26 cellular contexts compared by ENCODE assay signal in the genomic region with DNA sequence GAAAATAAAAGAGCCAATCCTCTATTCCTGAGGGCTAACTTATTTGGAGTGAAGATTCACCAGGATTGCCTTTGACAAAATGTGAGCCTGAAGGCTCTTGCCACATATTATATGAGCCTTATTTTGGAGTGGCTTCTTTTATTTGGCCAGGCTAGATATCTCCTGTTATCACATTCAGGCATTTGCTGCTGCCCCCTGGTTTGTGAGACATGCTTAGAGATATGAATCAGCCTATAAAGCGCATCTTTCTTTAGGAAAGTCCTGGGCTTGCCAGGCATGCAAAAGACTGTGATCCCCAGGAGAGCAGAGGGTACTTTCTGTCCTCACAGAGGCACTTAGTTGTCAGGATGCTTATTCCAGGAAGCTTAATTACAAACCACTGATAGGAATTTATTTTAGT.
"Had no signal": no experiment of that assay in that cellular context is flagged by ENCODE, and none has a peak within 500 bp of the region (broad histone marks: within the 10 kb centered on the region; RNA-seq: fewer than 3 reads in every experiment).

No MANE protein-coding gene starts in this region.

- H3K36me3 Mint-ChIP-seq: activated naive CD4-positive, alpha-beta T cell treated with anti-CD3 and anti-CD28 coated beads, Interleukin-2, amount 10 ng/mL, durations not matched to agents 7 days and 5 days; activated naive CD8-positive, alpha-beta T cell treated with anti-CD3 and anti-CD28 coated beads for 36 hours; T-cell had no signal

- H3K36me3 ChIP-seq: breast epithelium, MG63, SJSA1, WERI-Rb-1 had no signal

- H3K4me1 ChIP-seq: breast epithelium, SJSA1 had no signal

- H3K27me3 ChIP-seq: breast epithelium, MG63, SJSA1 had no signal

- ATAC-seq: activated CD4-positive, alpha-beta T cell treated with anti-CD3 and anti-CD28 coated beads for 36 hours; activated T-cell treated with anti-CD3 and anti-CD28 coated beads, Interleukin-2, amount 50 U/mL, for 72 hours; PC-3; T-cell had no signal

- H3K4me3 Mint-ChIP-seq: activated CD4-positive, alpha-beta memory T cell treated with anti-CD3 and anti-CD28 coated beads, Interleukin-2, amount 10 ng/mL, durations not matched to agents 7 days and 5 days; activated CD4-positive, alpha-beta T cell treated with anti-CD3 and anti-CD28 coated beads for 36 hours; activated naive CD4-positive, alpha-beta T cell treated with anti-CD3 and anti-CD28 coated beads, Interleukin-2, amount 10 ng/mL, durations not matched to agents 7 days and 5 days; activated naive CD8-positive, alpha-beta T cell treated with anti-CD3 and anti-CD28 coated beads for 36 hours; activated T-cell treated with anti-CD3 and anti-CD28 coated beads, Interleukin-2, amount 50 U/mL, for 72 hours; T-cell had no signal

- H3K27ac ChIP-seq: breast epithelium, coronary artery, KMS-11, SJSA1, WERI-Rb-1 had no signal

- H3K4me3 ChIP-seq: breast epithelium, coronary artery, MG63, SJSA1 had no signal

- H3K9me3 Mint-ChIP-seq: activated CD4-positive, alpha-beta memory T cell treated with anti-CD3 and anti-CD28 coated beads, Interleukin-2, amount 10 ng/mL, durations not matched to agents 7 days and 5 days; activated naive CD4-positive, alpha-beta T cell treated with anti-CD3 and anti-CD28 coated beads, Interleukin-2, amount 10 ng/mL, durations not matched to agents 7 days and 5 days; activated T-helper 2 cell treated with anti-CD3 and anti-CD28 coated beads, Interferon-gamma antibody, Interleukin-2, Interleukin-4, amounts not matched to agents 10 μg/mL and 5 μg/mL and 100 μg/mL, durations not matched to agents 14 hours and 24 hours and 36 hours had no signal

- H3K27me3 Mint-ChIP-seq: activated CD4-positive, alpha-beta memory T cell treated with anti-CD3 and anti-CD28 coated beads, Interleukin-2, amount 10 ng/mL, durations not matched to agents 7 days and 5 days; activated CD4-positive, alpha-beta T cell treated with anti-CD3 and anti-CD28 coated beads for 36 hours; activated naive CD4-positive, alpha-beta T cell treated with anti-CD3 and anti-CD28 coated beads, Interleukin-2, amount 10 ng/mL, durations not matched to agents 7 days and 5 days; activated naive CD8-positive, alpha-beta T cell treated with anti-CD3 and anti-CD28 coated beads for 36 hours had no signal

- H3K4me1 Mint-ChIP-seq: activated CD4-positive, alpha-beta memory T cell treated with anti-CD3 and anti-CD28 coated beads, Interleukin-2, amount 10 ng/mL, durations not matched to agents 7 days and 5 days; activated CD4-positive, alpha-beta T cell treated with anti-CD3 and anti-CD28 coated beads for 36 hours; activated naive CD4-positive, alpha-beta T cell treated with anti-CD3 and anti-CD28 coated beads, Interleukin-2, amount 10 ng/mL, durations not matched to agents 7 days and 5 days; activated naive CD8-positive, alpha-beta T cell treated with anti-CD3 and anti-CD28 coated beads for 36 hours; T-cell had no signal

- H3K9me3 ChIP-seq: breast epithelium, MG63, SJSA1 had no signal

- DNase-seq: activated CD4-positive, alpha-beta memory T cell treated with anti-CD3 and anti-CD28 coated beads, Interleukin-2, amount 10 ng/mL, durations not matched to agents 7 days and 5 days; activated CD4-positive, alpha-beta T cell treated with anti-CD3 and anti-CD28 coated beads for 36 hours; activated CD4-positive, alpha-beta T cell treated with anti-CD3 and anti-CD28 coated beads, Interleukin-2, amount 50 U/mL, for 1 hour; activated CD8-positive, alpha-beta memory T cell treated with anti-CD3 and anti-CD28 coated beads, Interleukin-2, amount 50 U/mL, for 4 hours; activated gamma-delta T cell treated with Interleukin-2 at 50 U/mL for 16 hours; activated naive CD4-positive, alpha-beta T cell treated with anti-CD3 and anti-CD28 coated beads, Interleukin-2, amount 10 ng/mL, durations not matched to agents 7 days and 5 days; activated naive CD8-positive, alpha-beta T cell treated with anti-CD3 and anti-CD28 coated beads for 36 hours; activated T-cell treated with anti-CD3 and anti-CD28 coated beads, Interleukin-2, amount 50 U/mL, for 72 hours; caudate nucleus; MG63; MV-4-11; NCI-H1436 treated with DMSO at 0.1 percent for 48 hours; NCI-H187; NCI-H2171; NCI-H2227 treated with DMSO at 0.1 percent for 48 hours; NCI-H524 treated with DMSO at 0.1 percent for 48 hours; PC-3; SHP77; T-cell; T-helper 2 cell; WERI-Rb-1 had no signal

- H3K27ac Mint-ChIP-seq: activated CD4-positive, alpha-beta memory T cell treated with anti-CD3 and anti-CD28 coated beads, Interleukin-2, amount 10 ng/mL, durations not matched to agents 7 days and 5 days; activated CD4-positive, alpha-beta T cell treated with anti-CD3 and anti-CD28 coated beads for 36 hours; activated naive CD4-positive, alpha-beta T cell treated with anti-CD3 and anti-CD28 coated beads, Interleukin-2, amount 10 ng/mL, durations not matched to agents 7 days and 5 days; activated naive CD8-positive, alpha-beta T cell treated with anti-CD3 and anti-CD28 coated beads for 36 hours; activated T-cell treated with anti-CD3 and anti-CD28 coated beads, Interleukin-2, amount 50 U/mL, for 72 hours; activated T-helper 2 cell treated with anti-CD3 and anti-CD28 coated beads, Interferon-gamma antibody, Interleukin-2, Interleukin-4, amounts not matched to agents 10 μg/mL and 5 μg/mL and 100 μg/mL, durations not matched to agents 14 hours and 24 hours and 36 hours; T-cell had no signal
